ENCODE assay signal across 36 cellular contexts in genomic region chr5:169634606-169635005, GRCh38.
"Had no signal": no experiment of that assay in that cellular context is flagged by ENCODE, and none has a peak within 500 bp of the region (broad histone marks: within the 10 kb centered on the region; RNA-seq: fewer than 3 reads in every experiment).

No MANE protein-coding gene starts in this region.

- DNase-seq: Kasumi-1, MG63, MM.1S, MV-4-11, NCI-H1048, NCI-H1092, NCI-H1092 treated with DMSO at 0.1 percent for 48 hours, NCI-H1105, NCI-H1105 treated with DMSO at 0.1 percent for 48 hours, NCI-H1417, NCI-H1417 treated with DMSO at 0.1 percent for 48 hours, NCI-H1436, NCI-H1436 treated with DMSO at 0.1 percent for 48 hours, NCI-H146, NCI-H1694, NCI-H1694 treated with DMSO at 0.1 percent for 48 hours, NCI-H187, NCI-H187 treated with DMSO at 0.1 percent for 48 hours, NCI-H1930, NCI-H2029, NCI-H2029 treated with DMSO at 0.1 percent for 48 hours, NCI-H2081, NCI-H2081 treated with DMSO at 0.1 percent for 48 hours, NCI-H2107, NCI-H2171, NCI-H2171 treated with DMSO at 0.1 percent for 48 hours, NCI-H2227 treated with DMSO at 0.1 percent for 48 hours, NCI-H226, NCI-H345, NCI-H446, NCI-H446 treated with DMSO at 0.1 percent for 48 hours, NCI-H510A, NCI-H510A treated with DMSO at 0.1 percent for 48 hours, NCI-H524, NCI-H524 treated with DMSO at 0.1 percent for 48 hours, NCI-H526 had no signal

- H3K4me3 ChIP-seq: MG63 had no signal

- H3K36me3 ChIP-seq: MG63 had no signal

- H3K27me3 ChIP-seq: MG63 had no signal
